Comparison of ENCODE assay signal across 8 cellular contexts in the genomic region with DNA sequence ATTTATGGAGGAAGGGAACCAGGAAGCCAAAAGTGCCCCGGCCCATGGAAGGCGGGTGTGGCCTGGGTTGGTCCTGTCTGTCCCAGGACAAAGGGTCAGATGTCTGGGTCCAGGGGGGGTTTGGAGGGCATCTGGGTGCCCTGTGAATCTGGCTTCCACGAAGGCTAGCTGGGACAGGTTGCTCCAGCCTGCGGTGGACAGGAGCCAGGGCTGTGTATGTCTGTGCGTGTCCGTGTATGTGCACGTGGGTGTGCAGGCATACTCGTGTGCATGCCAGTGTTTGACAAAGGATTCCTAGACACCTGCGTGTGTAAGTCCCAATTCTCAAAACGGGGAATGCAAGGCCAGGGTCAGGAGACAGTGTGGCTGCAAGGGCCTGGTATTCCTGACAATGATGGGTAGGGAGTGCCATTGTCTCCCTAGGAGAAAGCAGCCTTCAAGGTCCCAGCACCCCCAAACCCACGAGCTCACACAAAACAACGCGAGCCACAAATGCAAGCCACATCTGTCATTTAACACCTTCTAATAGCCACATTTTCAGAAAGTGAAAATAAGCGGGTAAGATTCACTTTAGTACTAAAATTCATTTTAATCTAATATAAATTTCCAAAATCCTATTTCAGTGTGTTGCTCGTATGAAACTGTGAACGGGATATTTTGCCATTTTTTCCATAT.
DNase-seq lines count a peak whose midpoint lies in the region; ATAC-seq and TF ChIP-seq lines count a peak whose summit lies in the region.

No MANE protein-coding gene starts in this region.

- H2AFZ ChIP-seq in Loucy (ENCODE audit: low read length): no peak overlapping the region

- H3K27me3 ChIP-seq in A673 (replicated peaks; ENCODE audit: insufficient read depth, low read depth, low read length, poor library complexity) (no peaks in the 10 kb centered on the region), Loucy (ENCODE audit: insufficient read depth, low read length, poor library complexity, severe bottlenecking) (no peaks in the 10 kb centered on the region), muscle layer of colon (ENCODE audit: control insufficient read depth in 1 of 2, insufficient read depth in 2 of 2, low read length in 2 of 2) (no peaks in the 10 kb centered on the region)

- POLR2A ChIA-PET in A673 (lab: Charles Lee; ENCODE audit: low non-redundant PET): no interaction called here

- DNase-seq in A673 (ENCODE audit: low spot score): peak; percentile 28
- no peak for DNase-seq in SHP77 treated with DMSO at 0.1 percent for 48 hours (lab: John Stamatoyannopoulos, UW)
- DNase-seq in SW 1271 (lab: John Stamatoyannopoulos, UW): no peak

- intact Hi-C loops in A673 (cut with micrococcal nuclease; ENCODE audit: unreplicated experiment): no loop called here

- H3K9me2 ChIP-seq in Loucy (replicated peaks; ENCODE audit: low read depth, low read length): no peaks in the 10 kb centered on the region

- peak overlapping the region; percentile 81 for H3K4me2 ChIP-seq in Loucy (ENCODE audit: low read depth, low read length, poor library complexity, severe bottlenecking)

- ATAC-seq in GM18907 (IDR thresholded peaks at IDR 0.05; ENCODE audit: unreplicated experiment): no peak
- ATAC-seq in HG02588 (IDR thresholded peaks at IDR 0.05; ENCODE audit: unreplicated experiment): no peak

- H3K9me3 ChIP-seq in A673 (ENCODE audit: low read depth, low read length, poor library complexity, severe bottlenecking) (no peaks in the 10 kb centered on the region), Loucy (ENCODE audit: insufficient read depth, low read depth, low read length) (no peaks in the 10 kb centered on the region), muscle layer of colon (ENCODE audit: low read length) (no peaks in the 10 kb centered on the region)

- H3K4me1 ChIP-seq in A673 (ENCODE audit: insufficient read depth, low read length, poor library complexity, severe bottlenecking): peaks cover 61% of the 10 kb centered on the region
- peaks cover 75% of the 10 kb centered on the region for H3K4me1 ChIP-seq in Loucy (ENCODE audit: insufficient read depth, low read length, poor library complexity, severe bottlenecking)
- H3K4me1 ChIP-seq in muscle layer of colon (ENCODE audit: insufficient read depth, low read length): peaks cover 71% of the 10 kb centered on the region

- H3K36me3 ChIP-seq in A673 (ENCODE audit: insufficient read depth, low read length, poor library complexity, severe bottlenecking) (no peaks in the 10 kb centered on the region), Loucy (ENCODE audit: insufficient read depth, low read length) (no peaks in the 10 kb centered on the region), muscle layer of colon (ENCODE audit: insufficient read depth, low read length) (peaks cover 12% of the 10 kb centered on the region)

- H3K79me2 ChIP-seq in Loucy (ENCODE audit: insufficient read depth, low read length): peaks cover 96% of the 10 kb centered on the region

- no TSS peak for BruUV-seq in A673 (replicated peaks; lab: Mats Ljungman, UMichigan)

- 0 out of 2 replicates have a peak, but pooled peaks cover 3% of the 10 kb centered on the region for H3F3A ChIP-seq in Loucy (ENCODE audit: low read depth)

- CTCF ChIA-PET in A673 (lab: Charles Lee): no interaction called here

- no peaks in the 10 kb centered on the region for H4K20me1 ChIP-seq in Loucy (ENCODE audit: insufficient read depth, low read length, poor library complexity, severe bottlenecking)

- peak overlapping the region; percentile 98 for H3K9ac ChIP-seq in Loucy (ENCODE audit: low read depth, low read length, poor library complexity, severe bottlenecking)
- peak overlapping the region; percentile 73 for H3K9ac ChIP-seq in muscle layer of colon (ENCODE audit: low read length)

- TF ChIP-seq CTCF in A673 (conservative IDR thresholded peaks at IDR 0.05; ENCODE audit: low read depth, low read length): no peak
- TF ChIP-seq CTCF in Loucy (conservative IDR thresholded peaks at IDR 0.05; ENCODE audit: low read length): no peak

- H3K27ac ChIP-seq in A673 (ENCODE audit: low read depth, low read length, poor library complexity, severe bottlenecking) (peak overlapping the region; percentile 95), cingulate gyrus (ENCODE audit: low read depth, low read length) (peak overlapping the region; percentile 98), muscle layer of colon (ENCODE audit: low read depth, low read length) (peak overlapping the region; percentile 75)

- H3K4me3 ChIP-seq in A673 (ENCODE audit: low read depth, low read length, poor library complexity, severe bottlenecking) (peak overlapping the region; percentile 38), Loucy (ENCODE audit: low read length, poor library complexity, severe bottlenecking) (peak overlapping the region; percentile 84), muscle layer of colon (ENCODE audit: low read depth in 1 of 2, low read length in 2 of 2) (peak overlapping the region; percentile 24 to 69)
